ENCODE assay signal across 12 cellular contexts in the genomic region with DNA sequence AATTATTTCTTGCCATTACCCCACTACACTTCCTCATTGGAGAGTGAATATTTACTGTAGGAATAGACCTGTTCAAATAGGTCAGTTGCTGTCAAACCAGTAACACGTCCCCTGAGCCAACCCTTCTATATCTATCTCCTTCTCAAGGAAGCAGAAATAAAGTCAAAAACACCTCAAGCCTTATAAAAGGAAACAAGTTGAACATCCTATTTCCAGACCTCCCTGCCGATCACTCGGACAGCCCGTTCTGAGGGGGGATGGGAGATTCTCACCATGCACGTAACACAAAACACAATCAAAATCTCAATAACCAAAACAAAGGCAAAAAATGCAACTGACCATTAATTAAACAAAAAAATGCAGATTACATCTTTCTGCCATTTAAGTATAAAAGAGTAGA.
DNase-seq lines count a peak whose midpoint lies in the region; ATAC-seq lines count a peak whose summit lies in the region.
"Had no signal": no experiment of that assay in that cellular context is flagged by ENCODE, and none has a peak within 500 bp of the region (broad histone marks: within the 10 kb centered on the region; RNA-seq: fewer than 3 reads in every experiment).

No MANE protein-coding gene starts in this region.

- peaks cover 14% of the 10 kb centered on the region for H3K9me3 Mint-ChIP-seq in activated CD4-positive, alpha-beta memory T cell treated with anti-CD3 and anti-CD28 coated beads for 36 hours

- DNase-seq in activated CD4-positive, alpha-beta memory T cell treated with anti-CD3 and anti-CD28 coated beads for 36 hours, result no peak
- peak; percentile 60 for DNase-seq in globus pallidus (ENCODE audit: low spot score)
- no peak for DNase-seq in NOMO-1 treated with dmso at 0.1 percent for 144 hours (lab: John Stamatoyannopoulos, UW; ENCODE audit: unreplicated experiment)
- no peak for DNase-seq in GDM1 (lab: John Stamatoyannopoulos, UW)
- no peak for DNase-seq in stimulated activated CD4-positive, alpha-beta T cell treated with anti-CD3 and anti-CD28 coated beads, Interleukin-2, amount 100 ng/mL, for 48 hours
- DNase-seq: NCI-H1930, NCI-H774, right lobe of liver, SHP77 treated with DMSO at 0.1 percent for 48 hours had no signal

- H3K4me1 Mint-ChIP-seq in activated CD4-positive, alpha-beta memory T cell treated with anti-CD3 and anti-CD28 coated beads for 36 hours (ENCODE audit: low read depth), result peaks cover 81% of the 10 kb centered on the region

- H3K4me1 ChIP-seq in ES-I3 (ENCODE audit: insufficient read depth, low read length) (peaks cover 28% of the 10 kb centered on the region), rectal smooth muscle tissue (ENCODE audit: control insufficient read depth, insufficient read depth, low read length) (no peaks in the 10 kb centered on the region)
- H3K4me1 ChIP-seq: right lobe of liver had no signal

- H3K36me3 ChIP-seq in ES-I3 (ENCODE audit: insufficient read depth, low read length) (no peaks in the 10 kb centered on the region; the same call in 1 of the 2 replicates), rectal smooth muscle tissue (ENCODE audit: control insufficient read depth, insufficient read depth, low read length) (no peaks in the 10 kb centered on the region)

- peak overlapping the region; percentile 51 for H3K4me3 Mint-ChIP-seq in activated CD4-positive, alpha-beta memory T cell treated with anti-CD3 and anti-CD28 coated beads for 36 hours

- no peak overlapping the region for H3K4me3 ChIP-seq in rectal smooth muscle tissue (ENCODE audit: low read length)
- H3K4me3 ChIP-seq: right lobe of liver had no signal

- H3K27me3 ChIP-seq in rectal smooth muscle tissue (ENCODE audit: control insufficient read depth, insufficient read depth, low read length), result no peaks in the 10 kb centered on the region
- H3K27me3 ChIP-seq: right lobe of liver had no signal

- H3K27ac ChIP-seq in rectal smooth muscle tissue (ENCODE audit: low read depth, low read length), result peak overlapping the region; percentile 30

- peaks cover 47% of the 10 kb centered on the region for H3K36me3 Mint-ChIP-seq in activated CD4-positive, alpha-beta memory T cell treated with anti-CD3 and anti-CD28 coated beads for 36 hours

- no peak for ATAC-seq in GM21528 (IDR thresholded peaks at IDR 0.05; ENCODE audit: low FRiP score, unreplicated experiment)

- peaks cover 19% of the 10 kb centered on the region for H3K9me3 ChIP-seq in ES-I3 (ENCODE audit: control insufficient read depth, insufficient read depth, low read length)

- POLR2A ChIA-PET in activated CD4-positive, alpha-beta memory T cell treated with anti-CD3 and anti-CD28 coated beads for 36 hours (lab: Charles Lee), result interaction anchor here (1.5 kb wide), 1 partner anchor 22 kb away, joined by 5 read pairs; no protein-coding TSS in a partner anchor

- H3K27ac Mint-ChIP-seq in activated CD4-positive, alpha-beta memory T cell treated with anti-CD3 and anti-CD28 coated beads for 36 hours, result peak overlapping the region; percentile 77

- no peaks in the 10 kb centered on the region for H3K27me3 Mint-ChIP-seq in activated CD4-positive, alpha-beta memory T cell treated with anti-CD3 and anti-CD28 coated beads for 36 hours

- CTCF ChIA-PET in activated CD4-positive, alpha-beta memory T cell treated with anti-CD3 and anti-CD28 coated beads for 36 hours (lab: Charles Lee), result interaction anchor here (1.2 to 1.7 kb wide), 3 partner anchors 13 to 61 kb away, joined by 3 to 13 read pairs (median 3); no protein-coding TSS in a partner anchor

- intact Hi-C loops in activated CD4-positive, alpha-beta memory T cell treated with anti-CD3 and anti-CD28 coated beads for 36 hours (cut with micrococcal nuclease), result loop anchor here (1.0 to 2.0 kb wide), 2 partner anchors 17 to 27 kb away; no protein-coding TSS in a partner anchor

- H3K9ac ChIP-seq in ES-I3 (ENCODE audit: low read depth, low read length) (peak overlapping the region; percentile 35; the same call in 1 of the 2 replicates), rectal smooth muscle tissue (ENCODE audit: low read length) (no peak overlapping the region)
